ENCODE assay signal across 7 cellular contexts in genomic region chr11:94926698-94927237, GRCh38. TPM values are rescaled to one million over a fixed set of nuclear protein-coding genes. Genes with fewer than 3 reads are reported as not detected.
DNase-seq lines count a peak whose midpoint lies in the region; ATAC-seq and TF ChIP-seq lines count a peak whose summit lies in the region.

No MANE protein-coding gene starts in this region.

- no peaks in the 10 kb centered on the region for H3K27me3 Mint-ChIP-seq in endothelial cell (ENCODE audit: unreplicated experiment)
- H3K27me3 Mint-ChIP-seq in mesothelial cell of epicardium (ENCODE audit: low read depth), result no peaks in the 10 kb centered on the region

- ATAC-seq in HG03045 (IDR thresholded peaks at IDR 0.05; ENCODE audit: unreplicated experiment) (no peak), HG02571 (IDR thresholded peaks at IDR 0.05; ENCODE audit: unreplicated experiment) (no peak)

- no peak for TF ChIP-seq POLR2A in NB4 (IDR thresholded peaks at IDR 0.05; ENCODE audit: extremely low read depth, insufficient read length)

- no peaks in the 10 kb centered on the region for H3K9me3 Mint-ChIP-seq in endothelial cell (ENCODE audit: unreplicated experiment)
- no peaks in the 10 kb centered on the region for H3K9me3 Mint-ChIP-seq in mesothelial cell of epicardium

- TF ChIP-seq CTCF in NB4 (IDR thresholded peaks at IDR 0.05; ENCODE audit: low read depth, low read length), result no peak
- no peak for TF ChIP-seq CTCF in endothelial cell (IDR thresholded peaks at IDR 0.05; ENCODE audit: unreplicated experiment)
- no peak for TF ChIP-seq CTCF in mesothelial cell of epicardium (IDR thresholded peaks at IDR 0.05; ENCODE audit: unreplicated experiment)

- H3K27ac Mint-ChIP-seq in endothelial cell (ENCODE audit: unreplicated experiment), result peak overlapping the region; percentile 94
- H3K27ac Mint-ChIP-seq in mesothelial cell of epicardium, result peak overlapping the region; percentile 84

- no peak overlapping the region for H3K4me3 ChIP-seq in NB4 (ENCODE audit: low read depth, low read length)

- H3K4me3 Mint-ChIP-seq in endothelial cell (ENCODE audit: unreplicated experiment) (no peak overlapping the region), mesothelial cell of epicardium (no peak overlapping the region)

- peaks cover 65% of the 10 kb centered on the region for H3K4me1 Mint-ChIP-seq in endothelial cell (ENCODE audit: unreplicated experiment)
- H3K4me1 Mint-ChIP-seq in mesothelial cell of epicardium, result peaks cover 32% of the 10 kb centered on the region

- DNase-seq in NB4 (ENCODE audit: low read depth) (peak; percentile 33), endothelial cell (ENCODE audit: low spot score) (peak; percentile 41), mesothelial cell of epicardium (ENCODE audit: low spot score in 2 of 2, unreplicated experiment in 2 of 2) (no peak), ureter (ENCODE audit: low spot score) (peak; percentile 87), NCI-H2081 treated with DMSO at 0.1 percent for 48 hours (lab: John Stamatoyannopoulos, UW) (no peak)

- H3K36me3 Mint-ChIP-seq in endothelial cell (ENCODE audit: low read depth, unreplicated experiment) (peaks cover 3% of the 10 kb centered on the region), mesothelial cell of epicardium (no peaks in the 10 kb centered on the region)

RNA-seq across cellular contexts. Expression of gene CWC15, which starts 46.6 kb away (rescaled TPM):
- 84.1 TPM for total RNA-seq in endothelial cell (ENCODE audit: unreplicated experiment)
- 64.9 to 71.8 TPM (median 66.9 TPM) in 3 replicates for total RNA-seq in mesothelial cell of epicardium
- total RNA-seq in ureter, result 58.5 TPM

RNA-seq across cellular contexts. Expression of gene KDM4D, which starts 46.7 kb away (rescaled TPM):
- total RNA-seq in endothelial cell (ENCODE audit: unreplicated experiment) (1.8 TPM), mesothelial cell of epicardium (2.0 to 2.6 TPM (median 2.2 TPM) in 3 replicates), ureter (1.2 TPM)

Comparison
In these comparisons a context has a peak if more than half of its experiments do, and no peak if none do; other contexts are left out.
1. DNase-seq: peak in NB4 (single experiment), endothelial cell (single experiment) and ureter (single experiment); none in mesothelial cell of epicardium (0 of 2) and NCI-H2081 treated with DMSO at 0.1 percent for 48 hours (single experiment).